In genomic region chr22:21807545-21807944, GRCh38 we compare ENCODE assay signal across 17 cellular contexts. TPM values are rescaled to one million over a fixed set of nuclear protein-coding genes. Genes with fewer than 3 reads are reported as not detected.
DNase-seq lines count a peak whose midpoint lies in the region; ATAC-seq, FAIRE-seq and TF ChIP-seq lines count a peak whose summit lies in the region.
"Had no signal": no experiment of that assay in that cellular context is flagged by ENCODE, and none has a peak within 500 bp of the region (broad histone marks: within the 10 kb centered on the region; RNA-seq: fewer than 3 reads in every experiment).

No MANE protein-coding gene starts in this region.

- H3K9me3 ChIP-seq in PC-3 (ENCODE audit: low read length): no peaks in the 10 kb centered on the region
- H3K9me3 ChIP-seq in pancreas: no peaks in the 10 kb centered on the region

- no peak overlapping the region for H3K27ac ChIP-seq in PC-3 (ENCODE audit: low read length)
- H3K27ac ChIP-seq in pancreas: no peak overlapping the region

- FAIRE-seq in pancreas (lab: Jason Lieb, UNC): no peak
- FAIRE-seq: A204.1 had no signal

- no peak for ATAC-seq in PC-3
- no peak for ATAC-seq in effector memory CD8-positive, alpha-beta T cell (replicated peaks)
- peak in 3 of 4 donors; percentile 27 to 48 (median 43) for ATAC-seq in pancreas
- no peak for ATAC-seq in GM21619 (IDR thresholded peaks at IDR 0.05; ENCODE audit: unreplicated experiment)
- ATAC-seq in GM21723 (IDR thresholded peaks at IDR 0.05; ENCODE audit: unreplicated experiment): no peak
- ATAC-seq: Right ventricle myocardium inferior had no signal

- H3K27me3 Mint-ChIP-seq in effector memory CD8-positive, alpha-beta T cell: no peaks in the 10 kb centered on the region

- CTCF ChIA-PET in PC-3 (lab: Charles Lee): no interaction called here

- H3K4me1 ChIP-seq in PC-3 (ENCODE audit: insufficient read depth, low read length) (no peaks in the 10 kb centered on the region), pancreas (peaks cover 0 to 14% (median 10%) of the 10 kb centered on the region in 3 donors)

- H3K36me3 Mint-ChIP-seq in effector memory CD8-positive, alpha-beta T cell (ENCODE audit: insufficient read depth): peaks cover 50% of the 10 kb centered on the region

- intact Hi-C loops in PC-3 (cut with micrococcal nuclease): no loop called here
- intact Hi-C loops in pancreas (cut with DNase I): no loop called here

- peaks cover 46% of the 10 kb centered on the region for H3K79me2 ChIP-seq in PC-3 (ENCODE audit: low read length)

- H3K9ac ChIP-seq in PC-3 (ENCODE audit: low read length): no peak overlapping the region

- no peak overlapping the region for H3K4me3 Mint-ChIP-seq in effector memory CD8-positive, alpha-beta T cell

- no peaks in the 10 kb centered on the region for H4K20me1 ChIP-seq in PC-3 (ENCODE audit: low read length)

- 18 to 25% methylated on average over 5 of the region's 5 CpGs for WGBS in pancreas, 2 donors

- no peak for TF ChIP-seq CTCF in PC-3 (conservative IDR thresholded peaks at IDR 0.05; ENCODE audit: low read depth, low read length)
- no peak for TF ChIP-seq CTCF in pancreas (IDR thresholded peaks at IDR 0.05)

- POLR2A ChIA-PET in PC-3 (lab: Charles Lee; ENCODE audit: unreplicated experiment): no interaction called here

- H3K9me3 Mint-ChIP-seq in effector memory CD8-positive, alpha-beta T cell: no peaks in the 10 kb centered on the region

- H3F3A ChIP-seq in PC-3 (ENCODE audit: low read length, unreplicated experiment): no peaks in the 10 kb centered on the region

- H3K36me3 ChIP-seq in PC-3 (ENCODE audit: low read depth, low read length) (peaks cover 27% of the 10 kb centered on the region), pancreas (peaks cover 0 to 37% (median 6%) of the 10 kb centered on the region in 3 donors)

- H3K4me2 ChIP-seq in PC-3 (ENCODE audit: low read length): no peak overlapping the region

- BruUV-seq in PC-3 (replicated peaks; lab: Mats Ljungman, UMichigan): no TSS peak

- peak; percentile 11 for DNase-seq in NCI-H2029 (lab: John Stamatoyannopoulos, UW)
- no peak for DNase-seq in NCI-H2029 treated with DMSO at 0.1 percent for 48 hours (lab: John Stamatoyannopoulos, UW)
- DNase-seq in PC-3: peak; percentile 8
- DNase-seq in effector memory CD8-positive, alpha-beta T cell: no peak
- no peak for DNase-seq in pancreas
- no peak for DNase-seq in GM19238 (ENCODE audit: insufficient read length, low spot score)
- DNase-seq: activated CD4-positive, alpha-beta T cell treated with anti-CD3 and anti-CD28 coated beads for 1 hour; activated CD8-positive, alpha-beta memory T cell treated with anti-CD3 and anti-CD28 coated beads, Interleukin-2, amount 50 U/mL, for 48 hours; activated naive CD4-positive, alpha-beta T cell treated with anti-CD3 and anti-CD28 coated beads, Interleukin-2, amount 50 U/mL, for 16 hours; cerebellar nuclear complex; NCI-H187 treated with DMSO at 0.1 percent for 48 hours; NK-92 treated with Interleukin-12 subunit alpha and Interleukin-12 subunit beta, amount 100 ng/mL, for 24 hours; stimulated activated CD4-positive, alpha-beta T cell treated with anti-CD3 and anti-CD28 coated beads, Interleukin-15, amount 100 ng/mL, for 24 hours had no signal

- H2AFZ ChIP-seq in PC-3 (ENCODE audit: low read length): no peak overlapping the region

- H3K9me2 ChIP-seq in PC-3 (replicated peaks; ENCODE audit: low read length): no peaks in the 10 kb centered on the region

- no peaks in the 10 kb centered on the region for H3K27me3 ChIP-seq in PC-3 (ENCODE audit: low read length)
- H3K27me3 ChIP-seq in pancreas: no peaks in the 10 kb centered on the region

- H3K4me3 ChIP-seq in PC-3 (ENCODE audit: low read length) (no peak overlapping the region), pancreas (no peak overlapping the region)

- peaks cover 13 to 42% of the 10 kb centered on the region in 2 donors for H3K4me1 Mint-ChIP-seq in effector memory CD8-positive, alpha-beta T cell (ENCODE audit: low read depth in 2 of 2)

- peak overlapping the region; percentile 49 to 66 for H3K27ac Mint-ChIP-seq in effector memory CD8-positive, alpha-beta T cell

RNA-seq across cellular contexts. Expression of gene MAPK1, which starts 59.9 kb away (rescaled TPM):
- total RNA-seq in PC-3 (2014; rRNA removed): 25.1 and 32.8 TPM in 2 replicates
- total RNA-seq in pancreas: 10 to 100 TPM; 50.6 to 85.7 (median 69.7) TPM
- polyA plus RNA-seq in pancreas: 10 to 100 TPM in 1 of 2 donors, 1 to 10 TPM in 1; 7.0 to 10.9 TPM

Comparison
In these comparisons a context has a peak if more than half of its experiments do, and no peak if none do; other contexts are left out.
1. DNase-seq: peak in NCI-H2029 (single experiment) and PC-3 (single experiment); none in NCI-H2029 treated with DMSO at 0.1 percent for 48 hours (single experiment), effector memory CD8-positive, alpha-beta T cell (0 of 3), pancreas (0 of 6) and GM19238 (single experiment).
2. ATAC-seq: peak in pancreas (3 of 4); none in PC-3 (single experiment), effector memory CD8-positive, alpha-beta T cell (single experiment), GM21619 (single experiment) and GM21723 (single experiment).